In genomic region chr4:165170819-165171218, GRCh38 we compare ENCODE assay signal across 26 cellular contexts.
"Had no signal": no experiment of that assay in that cellular context is flagged by ENCODE, and none has a peak within 500 bp of the region (broad histone marks: within the 10 kb centered on the region; RNA-seq: fewer than 3 reads in every experiment).

No MANE protein-coding gene starts in this region.

- DNase-seq: activated CD4-positive, alpha-beta memory T cell treated with anti-CD3 and anti-CD28 coated beads for 36 hours; activated CD4-positive, alpha-beta T cell treated with anti-CD3 and anti-CD28 coated beads, Interleukin-2, amount 10 ng/mL, durations not matched to agents 7 days and 5 days; activated CD4-positive, CD25-positive, alpha-beta regulatory T cell; activated CD8-positive, alpha-beta memory T cell treated with anti-CD3 and anti-CD28 coated beads for 24 hours; activated effector memory CD4-positive, alpha-beta T cell treated with anti-CD3 and anti-CD28 coated beads, Interleukin-2, amount 50 U/mL, for 16 hours; activated naive CD4-positive, alpha-beta T cell treated with anti-CD3 and anti-CD28 coated beads for 36 hours; activated naive CD8-positive, alpha-beta T cell treated with anti-CD3 and anti-CD28 coated beads for 36 hours; activated T-cell treated with anti-CD3 and anti-CD28 coated beads, Interleukin-2, amount 50 U/mL, for 4 hours; brain microvascular endothelial cell; cerebellar nuclear complex; Kasumi-1; KBM-7; NCI-H1048; NCI-H146; NCI-H187 treated with DMSO at 0.1 percent for 48 hours; NCI-H2081 treated with DMSO at 0.1 percent for 48 hours; NCI-H226; NCI-H526 treated with DMSO at 0.1 percent for 48 hours; OCI-M1; RPMI8226; SJCRH30; SK-N-SH; T-helper 1 cell had no signal

- H3K36me3 ChIP-seq: brain microvascular endothelial cell, SJCRH30 had no signal

- H3K4me2 ChIP-seq: SK-N-SH had no signal

- H3K27ac ChIP-seq: brain microvascular endothelial cell, SJCRH30, VCaP had no signal

- H3K4me3 Mint-ChIP-seq: activated CD4-positive, alpha-beta memory T cell treated with anti-CD3 and anti-CD28 coated beads for 36 hours; activated CD4-positive, alpha-beta T cell treated with anti-CD3 and anti-CD28 coated beads, Interleukin-2, amount 10 ng/mL, durations not matched to agents 7 days and 5 days; activated naive CD4-positive, alpha-beta T cell treated with anti-CD3 and anti-CD28 coated beads for 36 hours; activated naive CD8-positive, alpha-beta T cell treated with anti-CD3 and anti-CD28 coated beads for 36 hours; activated T-cell treated with anti-CD3 and anti-CD28 coated beads, Interleukin-2, amount 50 U/mL, for 4 hours had no signal

- H3K4me3 ChIP-seq: SJCRH30 had no signal

- H3K27me3 ChIP-seq: brain microvascular endothelial cell, SJCRH30 had no signal

- H3K27ac Mint-ChIP-seq: activated CD4-positive, alpha-beta memory T cell treated with anti-CD3 and anti-CD28 coated beads for 36 hours; activated CD4-positive, alpha-beta T cell treated with anti-CD3 and anti-CD28 coated beads, Interleukin-2, amount 10 ng/mL, durations not matched to agents 7 days and 5 days; activated naive CD4-positive, alpha-beta T cell treated with anti-CD3 and anti-CD28 coated beads for 36 hours; activated naive CD8-positive, alpha-beta T cell treated with anti-CD3 and anti-CD28 coated beads for 36 hours had no signal

- H3K9me3 ChIP-seq: SJCRH30, SK-N-SH had no signal

- H3K9ac ChIP-seq: SK-N-SH had no signal

- H3K4me1 ChIP-seq: SJCRH30 had no signal

- ATAC-seq: activated T-cell treated with anti-CD3 and anti-CD28 coated beads, Interleukin-2, amount 50 U/mL, for 4 hours; Panc1; Right ventricle myocardium inferior had no signal

- H3K4me1 Mint-ChIP-seq: activated CD4-positive, alpha-beta T cell treated with anti-CD3 and anti-CD28 coated beads, Interleukin-2, amount 10 ng/mL, durations not matched to agents 7 days and 5 days; activated naive CD8-positive, alpha-beta T cell treated with anti-CD3 and anti-CD28 coated beads for 36 hours had no signal

- H3K27me3 Mint-ChIP-seq: activated naive CD8-positive, alpha-beta T cell treated with anti-CD3 and anti-CD28 coated beads for 36 hours had no signal
